8 cellular contexts compared by ENCODE assay signal in the genomic region with DNA sequence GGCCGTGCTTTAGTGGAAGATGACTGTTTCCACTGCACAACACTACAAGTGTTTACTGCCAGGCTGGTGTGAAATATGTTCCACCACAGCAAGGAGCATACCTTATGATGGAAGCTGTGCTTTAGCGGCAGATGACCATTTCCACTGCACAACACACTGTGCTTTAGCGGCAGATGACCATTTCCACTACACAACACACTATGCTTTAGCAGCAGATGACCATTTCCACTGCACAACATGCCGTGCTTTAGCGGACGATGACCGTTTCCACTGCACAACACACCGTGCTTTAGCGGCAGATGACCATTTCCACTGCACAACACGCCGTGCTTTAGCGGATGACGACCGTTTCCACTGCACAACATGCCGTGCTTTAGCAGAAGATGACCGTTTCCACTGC. TPM values are rescaled to one million over a fixed set of nuclear protein-coding genes. Genes with fewer than 3 reads are reported as not detected.
"Had no signal": no experiment of that assay in that cellular context is flagged by ENCODE, and none has a peak within 500 bp of the region (broad histone marks: within the 10 kb centered on the region; RNA-seq: fewer than 3 reads in every experiment).

No MANE protein-coding gene starts in this region.

- H3K4me2 ChIP-seq: GM23338 had no signal

- ATAC-seq: GM23338, HepG2 had no signal

- FAIRE-seq: H1, H54, HepG2 had no signal

- DNase-seq: H9, HCEC 1CT had no signal

- H3K4me3 Mint-ChIP-seq: GM23338, H9 had no signal

- H3K27ac Mint-ChIP-seq: GM23338, IgD-negative memory B cell had no signal

- H3K27me3 Mint-ChIP-seq: IgD-negative memory B cell had no signal

- H3K27ac ChIP-seq: HL-60 had no signal

- H2AFZ ChIP-seq: GM23338 had no signal

- H3K4me3 ChIP-seq: GM23338 had no signal

RNA-seq across cellular contexts. Expression of a gene that starts 2.8 kb away (rescaled TPM):
- total RNA-seq: H1, HepG2 had no signal
- polyA plus RNA-seq: HepG2 had no signal
